In genomic region chr10:47286116-47286505, GRCh38 we compare ENCODE assay signal across 17 cellular contexts. TPM values are rescaled to one million over a fixed set of nuclear protein-coding genes. Genes with fewer than 3 reads are reported as not detected.
DNase-seq lines count a peak whose midpoint lies in the region; ATAC-seq lines count a peak whose summit lies in the region.
"Had no signal": no experiment of that assay in that cellular context is flagged by ENCODE, and none has a peak within 500 bp of the region (broad histone marks: within the 10 kb centered on the region; RNA-seq: fewer than 3 reads in every experiment).

No MANE protein-coding gene starts in this region.

- no peaks in the 10 kb centered on the region for H3K9me3 ChIP-seq in CD4-positive, CD25-positive, alpha-beta regulatory T cell (ENCODE audit: control insufficient read depth in 2 of 2, low read length in 2 of 2)
- no peaks in the 10 kb centered on the region for H3K9me3 ChIP-seq in T-helper 17 cell (ENCODE audit: control insufficient read depth, low read length, poor library complexity, severe bottlenecking)

- no peak overlapping the region for H3K4me3 ChIP-seq in CD4-positive, CD25-positive, alpha-beta regulatory T cell (ENCODE audit: low read depth, low read length)

- H3K9me3 Mint-ChIP-seq in CD4-positive, CD25-positive, alpha-beta regulatory T cell, result no peaks in the 10 kb centered on the region
- no peaks in the 10 kb centered on the region for H3K9me3 Mint-ChIP-seq in naive thymus-derived CD8-positive, alpha-beta T cell
- H3K9me3 Mint-ChIP-seq: CD8-positive, alpha-beta memory T cell; IgD-negative memory B cell had no signal

- no peaks in the 10 kb centered on the region for H3K27me3 ChIP-seq in CD4-positive, CD25-positive, alpha-beta regulatory T cell (ENCODE audit: control insufficient read depth, insufficient read depth, low read length)

- H3K36me3 Mint-ChIP-seq in CD4-positive, CD25-positive, alpha-beta regulatory T cell, result no peaks in the 10 kb centered on the region
- H3K36me3 Mint-ChIP-seq in T-helper 17 cell (ENCODE audit: low read depth), result peaks cover 2% of the 10 kb centered on the region
- no peaks in the 10 kb centered on the region for H3K36me3 Mint-ChIP-seq in naive thymus-derived CD8-positive, alpha-beta T cell
- H3K36me3 Mint-ChIP-seq: CD8-positive, alpha-beta memory T cell; IgD-negative memory B cell had no signal

- H3K4me1 Mint-ChIP-seq in CD4-positive, CD25-positive, alpha-beta regulatory T cell, result peaks cover 0 to 28% (median 9%) of the 10 kb centered on the region in 4 donors
- H3K4me1 Mint-ChIP-seq in T-helper 17 cell, result peaks cover 23% of the 10 kb centered on the region
- peaks cover 28 to 55% (median 40%) of the 10 kb centered on the region in 4 donors for H3K4me1 Mint-ChIP-seq in naive thymus-derived CD8-positive, alpha-beta T cell

- H3K36me3 ChIP-seq in CD4-positive, CD25-positive, alpha-beta regulatory T cell (ENCODE audit: control insufficient read depth, insufficient read depth, low read length), result no peaks in the 10 kb centered on the region

- peak overlapping the region in 2 of 3 donors; percentile 76 to 83 for H3K27ac Mint-ChIP-seq in CD4-positive, CD25-positive, alpha-beta regulatory T cell
- H3K27ac Mint-ChIP-seq in T-helper 17 cell, result peak overlapping the region; percentile 24
- H3K27ac Mint-ChIP-seq in naive thymus-derived CD8-positive, alpha-beta T cell, result peak overlapping the region in 6 of 10 donors; percentile 19 to 93 (median 74)

- H3K27ac ChIP-seq in CD4-positive, CD25-positive, alpha-beta regulatory T cell (ENCODE audit: insufficient read depth, low read length, poor library complexity, severe bottlenecking), result no peak overlapping the region

- no peak for ATAC-seq in CD4-positive, CD25-positive, alpha-beta regulatory T cell (ENCODE audit: low read depth in 2 of 2)
- no peak for ATAC-seq in T-helper 17 cell
- no peak for ATAC-seq in naive thymus-derived CD8-positive, alpha-beta T cell

- H3K27me3 Mint-ChIP-seq in CD4-positive, CD25-positive, alpha-beta regulatory T cell, result no peaks in the 10 kb centered on the region
- H3K27me3 Mint-ChIP-seq in T-helper 17 cell, result no peaks in the 10 kb centered on the region
- H3K27me3 Mint-ChIP-seq in naive thymus-derived CD8-positive, alpha-beta T cell, result no peaks in the 10 kb centered on the region

- peak overlapping the region in 1 of 4 donors; percentile 46 for H3K4me3 Mint-ChIP-seq in CD4-positive, CD25-positive, alpha-beta regulatory T cell
- no peak overlapping the region for H3K4me3 Mint-ChIP-seq in T-helper 17 cell
- peak overlapping the region in 7 of 10 donors; percentile 7 to 72 (median 47) for H3K4me3 Mint-ChIP-seq in naive thymus-derived CD8-positive, alpha-beta T cell
- H3K4me3 Mint-ChIP-seq: IgD-negative memory B cell had no signal

- DNase-seq in activated CD8-positive, alpha-beta memory T cell treated with anti-CD3 and anti-CD28 coated beads for 24 hours, result peak; percentile 53
- DNase-seq in activated CD8-positive, alpha-beta memory T cell treated with anti-CD3 and anti-CD28 coated beads, Interleukin-2, amount 50 U/mL, for 4 hours, result no peak
- no peak for DNase-seq in CD4-positive, CD25-positive, alpha-beta regulatory T cell
- DNase-seq in T-helper 17 cell, result no peak
- no peak for DNase-seq in naive thymus-derived CD8-positive, alpha-beta T cell
- DNase-seq in MV-4-11 (lab: John Stamatoyannopoulos, UW), result no peak
- DNase-seq in Ammon's horn (ENCODE audit: low spot score), result no peak
- DNase-seq in globus pallidus (ENCODE audit: low spot score), result no peak
- DNase-seq: NCI-H1048, NCI-H146, NCI-H226, NCI-H526 had no signal

- POLR2A ChIA-PET in naive thymus-derived CD8-positive, alpha-beta T cell (lab: Charles Lee), result interaction anchor here (0.9 kb wide), 1 partner anchor 20 kb away, joined by 3 read pairs; no protein-coding TSS in a partner anchor

- peaks cover 5% of the 10 kb centered on the region for H3K4me1 ChIP-seq in CD4-positive, CD25-positive, alpha-beta regulatory T cell (ENCODE audit: control insufficient read depth, insufficient read depth, low read length, poor library complexity, severe bottlenecking)

RNA-seq across cellular contexts. Expression of gene GDF10, which starts 13.9 kb away (rescaled TPM):
- not detected for total RNA-seq in CD4-positive, CD25-positive, alpha-beta regulatory T cell
- polyA plus RNA-seq in CD4-positive, CD25-positive, alpha-beta regulatory T cell, result not detected
- under 1 TPM in 1 of 2 donors, not detected in 1; 0.17 TPM for total RNA-seq in T-helper 17 cell
- under 1 TPM; 0.74 to 0.75 TPM for total RNA-seq in naive thymus-derived CD8-positive, alpha-beta T cell
- under 1 TPM in 2 of 3 donors, not detected in 1; 0.26 to 0.60 TPM for polyA plus RNA-seq in naive thymus-derived CD8-positive, alpha-beta T cell
- total RNA-seq: A172, OCI-LY7, RPMI7951 had no signal
- polyA plus RNA-seq: IgD-negative memory B cell had no signal

RNA-seq across cellular contexts. Expression of gene GDF2, which starts 36.1 kb away (rescaled TPM):
- total RNA-seq in CD4-positive, CD25-positive, alpha-beta regulatory T cell, result not detected
- polyA plus RNA-seq in CD4-positive, CD25-positive, alpha-beta regulatory T cell, result not detected
- not detected for total RNA-seq in T-helper 17 cell
- not detected for total RNA-seq in naive thymus-derived CD8-positive, alpha-beta T cell
- polyA plus RNA-seq in naive thymus-derived CD8-positive, alpha-beta T cell, result not detected
- total RNA-seq: A172; CD8-positive, alpha-beta memory T cell; OCI-LY7; RPMI7951 had no signal
- polyA plus RNA-seq: CD8-positive, alpha-beta memory T cell; IgD-negative memory B cell had no signal

Comparison
In these comparisons a context has a peak if more than half of its experiments do, and no peak if none do; other contexts are left out.
1. H3K27ac Mint-ChIP-seq: peak in every context shown above with its lines; median percentile 80 in CD4-positive, CD25-positive, alpha-beta regulatory T cell; 74 in naive thymus-derived CD8-positive, alpha-beta T cell; 24 in T-helper 17 cell.